Comparison of ENCODE assay signal across 11 cellular contexts in genomic region chr17:41894791-41895331, GRCh38. TPM values are rescaled to one million over a fixed set of nuclear protein-coding genes. Genes with fewer than 3 reads are reported as not detected.
DNase-seq lines count a peak whose midpoint lies in the region; ATAC-seq and TF ChIP-seq lines count a peak whose summit lies in the region.
"Had no signal": no experiment of that assay in that cellular context is flagged by ENCODE, and none has a peak within 500 bp of the region (broad histone marks: within the 10 kb centered on the region; RNA-seq: fewer than 3 reads in every experiment).

No MANE protein-coding gene starts in this region.

- peaks cover 29% of the 10 kb centered on the region for H4K20me1 ChIP-seq in SK-N-SH (ENCODE audit: insufficient read depth)

- no peaks in the 10 kb centered on the region for H3K9me3 ChIP-seq in SK-N-SH
- no peaks in the 10 kb centered on the region for H3K9me3 ChIP-seq in cardiac muscle cell (ENCODE audit: low read depth)
- no peaks in the 10 kb centered on the region for H3K9me3 ChIP-seq in sigmoid colon
- no peaks in the 10 kb centered on the region for H3K9me3 ChIP-seq in testis

- 28% methylated on average over 4 of the region's 7 CpGs for WGBS in SK-N-SH (ENCODE audit: low lambda C conversion rate)
- WGBS in sigmoid colon, 2 donors = 68 to 73% methylated on average over 7 of the region's 7 CpGs
- 73% methylated on average over 6 to 7 of the region's 7 CpGs for WGBS in testis, 2 donors

- CTCF ChIA-PET in SK-N-SH (lab: Yijun Ruan, JAX) = interaction anchor here (1.0 to 2.7 kb wide), 8 partner anchors 8 to 94 kb away, joined by 3 to 9 read pairs (median 5); partner anchors contain the start of genes ACLY and P3H4
- CTCF ChIA-PET in activated CD4-positive, alpha-beta T cell treated with anti-CD3 and anti-CD28 coated beads for 36 hours (lab: Charles Lee) = interaction anchor here (0.6 kb wide), 1 partner anchor 747 kb away, joined by 3 read pairs; no protein-coding TSS in a partner anchor

- TF ChIP-seq RAD21 in SK-N-SH (IDR thresholded peaks at IDR 0.05; ENCODE audit: low read length) = no peak

- no peak overlapping the region for H3K27ac Mint-ChIP-seq in activated CD4-positive, alpha-beta T cell treated with anti-CD3 and anti-CD28 coated beads for 36 hours

- TF ChIP-seq EP300 in SK-N-SH (IDR thresholded peaks at IDR 0.05; ENCODE audit: borderline replicate concordance in 1 of 2, low read depth in 1 of 2, low read length in 1 of 2) = no peak
- TF ChIP-seq EP300 in sigmoid colon (IDR thresholded peaks at IDR 0.05) = peak in 1 of 4 donors; percentile 2

- peaks cover 15 to 28% of the 10 kb centered on the region in 2 experiments; a peak in 3 of 4 replicates for H3K4me1 ChIP-seq in SK-N-SH (ENCODE audit: control insufficient read depth in 1 of 2, insufficient read depth in 2 of 2, low read depth in 1 of 2, low read length in 1 of 2)
- no peaks in the 10 kb centered on the region for H3K4me1 ChIP-seq in cardiac muscle cell (ENCODE audit: low read depth)
- peaks cover 0 to 17% (median 10%) of the 10 kb centered on the region in 4 donors for H3K4me1 ChIP-seq in sigmoid colon
- H3K4me1 ChIP-seq in testis = peaks cover 8% of the 10 kb centered on the region

- TF ChIP-seq CTCF in SK-N-SH (IDR thresholded peaks at IDR 0.05) (no peak), cardiac muscle cell (IDR thresholded peaks at IDR 0.05; ENCODE audit: low read depth, low read length) (no peak), sigmoid colon (IDR thresholded peaks at IDR 0.05) (no peak), testis (IDR thresholded peaks at IDR 0.05) (no peak)

- H3K4me3 ChIP-seq in SK-N-SH (ENCODE audit: low read depth in 2 of 2, low read length in 1 of 2) (no peak overlapping the region), cardiac muscle cell (no peak overlapping the region), sigmoid colon (no peak overlapping the region), testis (no peak overlapping the region)

- H3K4me1 Mint-ChIP-seq in activated CD4-positive, alpha-beta T cell treated with anti-CD3 and anti-CD28 coated beads for 36 hours = no peaks in the 10 kb centered on the region

- H3K27ac ChIP-seq in SK-N-SH (ENCODE audit: low read depth in 2 of 2, low read length in 1 of 2) = peak overlapping the region; percentile 73 to 76
- H3K27ac ChIP-seq in cardiac muscle cell = peak overlapping the region; percentile 48
- H3K27ac ChIP-seq in sigmoid colon = peak overlapping the region; percentile 57 to 65 (median 61)
- H3K27ac ChIP-seq in testis = peak overlapping the region in 1 of 2 donors; percentile 44
- H3K27ac ChIP-seq: HL-60, VCaP had no signal

- H3K79me2 ChIP-seq in SK-N-SH (ENCODE audit: insufficient read depth) = peaks cover 44% of the 10 kb centered on the region

- no peak overlapping the region for H2AFZ ChIP-seq in SK-N-SH (ENCODE audit: low read depth)

- no peaks in the 10 kb centered on the region for H3K9me3 Mint-ChIP-seq in activated CD4-positive, alpha-beta T cell treated with anti-CD3 and anti-CD28 coated beads for 36 hours (ENCODE audit: low read depth)

- POLR2A ChIA-PET in SK-N-SH (lab: Yijun Ruan, JAX) = interaction anchor here (0.6 to 2.0 kb wide), 7 partner anchors 13 to 693 kb away, joined by 5 to 16 read pairs (median 6); partner anchors contain the start of genes ACLY, CNP, GHDC and KLHL11
- POLR2A ChIA-PET in activated CD4-positive, alpha-beta T cell treated with anti-CD3 and anti-CD28 coated beads for 36 hours (lab: Charles Lee) = interaction anchor here (0.8 kb wide), 1 partner anchor 109 kb away, joined by 3 read pairs; the partner anchor contains the start of gene JUP

- DNase-seq in DMS79 (lab: John Stamatoyannopoulos, UW) (peak; percentile 45), SK-N-SH (peak; percentile 73), cardiac muscle cell (ENCODE audit: low read depth in 1 of 2, low spot score in 1 of 2) (peak in 1 of 2 donors; percentile 63), sigmoid colon (peak; percentile 85), testis (no peak)
- DNase-seq in stimulated activated CD4-positive, alpha-beta T cell treated with anti-CD3 and anti-CD28 coated beads, Interleukin-15, amount 100 ng/mL, for 24 hours = no peak
- DNase-seq in activated CD4-positive, alpha-beta T cell treated with anti-CD3 and anti-CD28 coated beads for 48 hours = no peak
- DNase-seq in activated CD4-positive, alpha-beta T cell treated with anti-CD3 and anti-CD28 coated beads for 36 hours = no peak
- DNase-seq: NCI-H510A treated with DMSO at 0.1 percent for 48 hours had no signal

- H3F3A ChIP-seq in SK-N-SH (replicated peaks; ENCODE audit: insufficient read depth) = peaks cover 38% of the 10 kb centered on the region

- intact Hi-C loops in sigmoid colon (cut with DNase I) (no loop called here), testis (cut with DNase I; ENCODE audit: low total_unique reads) (no loop called here)
- intact Hi-C loops in activated CD4-positive, alpha-beta T cell treated with anti-CD3 and anti-CD28 coated beads for 36 hours (cut with DNase I, micrococcal nuclease) = no loop called here

- no peak overlapping the region for H3K4me3 Mint-ChIP-seq in activated CD4-positive, alpha-beta T cell treated with anti-CD3 and anti-CD28 coated beads for 36 hours

- peak overlapping the region; percentile 37; the same call in 1 of the 2 replicates for H3K4me2 ChIP-seq in SK-N-SH

- no peak overlapping the region for H3K9ac ChIP-seq in SK-N-SH

- H3K27me3 Mint-ChIP-seq in activated CD4-positive, alpha-beta T cell treated with anti-CD3 and anti-CD28 coated beads for 36 hours = no peaks in the 10 kb centered on the region

- H3K36me3 ChIP-seq in SK-N-SH (replicated peaks in 1 of 2; ENCODE audit: control insufficient read depth in 1 of 2, insufficient read depth in 2 of 2, low read length in 1 of 2) (peaks cover 60 to 65% of the 10 kb centered on the region in 2 experiments), cardiac muscle cell (peaks cover 54% of the 10 kb centered on the region), sigmoid colon (peaks cover 4 to 96% (median 54%) of the 10 kb centered on the region in 4 donors), testis (ENCODE audit: low read depth, missing control alignments) (peaks cover 4% of the 10 kb centered on the region)

- no peaks in the 10 kb centered on the region for H3K9me2 ChIP-seq in SK-N-SH

- no peaks in the 10 kb centered on the region for H3K27me3 ChIP-seq in SK-N-SH (ENCODE audit: insufficient read depth)
- no peaks in the 10 kb centered on the region for H3K27me3 ChIP-seq in cardiac muscle cell
- H3K27me3 ChIP-seq in sigmoid colon = no peaks in the 10 kb centered on the region
- no peaks in the 10 kb centered on the region for H3K27me3 ChIP-seq in testis

- H3K36me3 Mint-ChIP-seq in activated CD4-positive, alpha-beta T cell treated with anti-CD3 and anti-CD28 coated beads for 36 hours (ENCODE audit: low read depth) = peaks cover 53% of the 10 kb centered on the region

- no peak for TF ChIP-seq POLR2A in sigmoid colon (IDR thresholded peaks at IDR 0.05)
- no peak for TF ChIP-seq POLR2A in testis (IDR thresholded peaks at IDR 0.05)

- no peak for ATAC-seq in activated CD4-positive, alpha-beta T cell treated with anti-CD3 and anti-CD28 coated beads for 36 hours

RNA-seq across cellular contexts. Expression of gene ACLY, which starts 23.9 kb away (rescaled TPM):
- 161 and 163 TPM in 2 replicates for polyA plus RNA-seq in SK-N-SH (2012; rRNA removed)
- 104 and 131 TPM in 2 replicates for polyA plus RNA-seq in SK-N-SH (2012; cell fraction: cytosol; rRNA removed)
- 133 and 176 TPM in 2 replicates for polyA plus RNA-seq in SK-N-SH (2012; cell fraction: nucleus; rRNA removed)
- total RNA-seq in cardiac muscle cell = 96.3 and 155 TPM in 2 replicates
- polyA plus RNA-seq in cardiac muscle cell = 71.5 and 89.2 TPM in 2 replicates
- 10 to 100 TPM; 41.0 to 56.2 (median 44.7) TPM for total RNA-seq in sigmoid colon
- 10 to 100 TPM; 27.0 to 55.1 (median 33.3) TPM for polyA plus RNA-seq in sigmoid colon
- total RNA-seq in testis = 10 to 100 TPM; 68.4 to 86.0 TPM
- polyA plus RNA-seq in testis (ENCODE audit: insufficient read depth, low read depth, low replicate concordance) = 83.0 TPM
- 100 to 1,000 TPM; 189 to 192 TPM for total RNA-seq in activated CD4-positive, alpha-beta T cell treated with anti-CD3 and anti-CD28 coated beads for 36 hours

RNA-seq across cellular contexts. Expression of gene KLHL11, which starts 29.6 kb away (rescaled TPM):
- polyA plus RNA-seq in SK-N-SH (2012; rRNA removed) (2.6 and 3.0 TPM in 2 replicates), cardiac muscle cell (21.3 and 22.6 TPM in 2 replicates), sigmoid colon (1 to 10 TPM in 1 of 3 donors, under 1 TPM in 1, not detected in 1; 0.46 to 2.0 TPM), testis (ENCODE audit: insufficient read depth, low read depth, low replicate concordance) (28.2 TPM)
- polyA plus RNA-seq in SK-N-SH (2012; cell fraction: cytosol; rRNA removed) = 2.2 and 2.7 TPM in 2 replicates
- polyA plus RNA-seq in SK-N-SH (2012; cell fraction: nucleus; rRNA removed) = 2.0 and 2.9 TPM in 2 replicates
- total RNA-seq in cardiac muscle cell (26.5 and 29.2 TPM in 2 replicates), sigmoid colon (10 to 100 TPM; 16.1 to 21.6 (median 19.2) TPM), testis (10 to 100 TPM; 61.3 to 70.2 TPM)
- total RNA-seq in activated CD4-positive, alpha-beta T cell treated with anti-CD3 and anti-CD28 coated beads for 36 hours = 10 to 100 TPM; 16.4 to 18.0 TPM

RNA-seq across cellular contexts. Expression of gene ODAD4, which starts 35.6 kb away (rescaled TPM):
- polyA plus RNA-seq in SK-N-SH (2012; rRNA removed) = 1.1 and 1.6 TPM in 2 replicates
- 1.2 and 1.3 TPM in 2 replicates for polyA plus RNA-seq in SK-N-SH (2012; cell fraction: cytosol; rRNA removed)
- polyA plus RNA-seq in SK-N-SH (2012; cell fraction: nucleus; rRNA removed) = 5.3 and 5.7 TPM in 2 replicates
- total RNA-seq in cardiac muscle cell = 2.6 and 4.5 TPM in 2 replicates
- 3.2 and 8.0 TPM in 2 replicates for polyA plus RNA-seq in cardiac muscle cell
- 1 to 10 TPM; 1.4 to 2.2 (median 1.6) TPM for total RNA-seq in sigmoid colon
- polyA plus RNA-seq in sigmoid colon = under 1 TPM in 1 of 3 donors, not detected in 2; 0.41 TPM
- 10 to 100 TPM; 22.3 to 26.0 TPM for total RNA-seq in testis
- polyA plus RNA-seq in testis (ENCODE audit: insufficient read depth, low read depth, low replicate concordance) = 53.7 TPM
- 1 to 10 TPM in 1 of 2 experiments, under 1 TPM in 1; 0.81 to 1.1 TPM for total RNA-seq in activated CD4-positive, alpha-beta T cell treated with anti-CD3 and anti-CD28 coated beads for 36 hours

RNA-seq across cellular contexts. Expression of gene KLHL10, which starts 57.2 kb away (rescaled TPM):
- polyA plus RNA-seq in SK-N-SH (2012; rRNA removed) = 0.02 and 0.03 TPM in 2 replicates
- polyA plus RNA-seq in SK-N-SH (2012; cell fraction: cytosol; rRNA removed) = 0.04 and 0.05 TPM in 2 replicates
- 0.30 and 0.42 TPM in 2 replicates for polyA plus RNA-seq in SK-N-SH (2012; cell fraction: nucleus; rRNA removed)
- 0.36 TPM in 1 of 2 replicates, not detected in the other for total RNA-seq in cardiac muscle cell
- 0.14 TPM in 1 of 2 replicates, not detected in the other for polyA plus RNA-seq in cardiac muscle cell
- total RNA-seq in sigmoid colon = 1 to 10 TPM in 3 of 4 donors, under 1 TPM in 1; 0.95 to 3.9 (median 1.5) TPM
- polyA plus RNA-seq in sigmoid colon = under 1 TPM in 1 of 3 donors, not detected in 2; 0.04 TPM
- total RNA-seq in testis = 10 to 100 TPM; 31.8 to 76.3 TPM
- 130 TPM for polyA plus RNA-seq in testis (ENCODE audit: insufficient read depth, low read depth, low replicate concordance)
- total RNA-seq in activated CD4-positive, alpha-beta T cell treated with anti-CD3 and anti-CD28 coated beads for 36 hours = under 1 TPM; 0.19 to 0.21 TPM

RNA-seq across cellular contexts. Expression of gene NT5C3B, which starts 58.8 kb away (rescaled TPM):
- 87.4 and 98.0 TPM in 2 replicates for polyA plus RNA-seq in SK-N-SH (2012; rRNA removed)
- 105 and 106 TPM in 2 replicates for polyA plus RNA-seq in SK-N-SH (2012; cell fraction: cytosol; rRNA removed)
- polyA plus RNA-seq in SK-N-SH (2012; cell fraction: nucleus; rRNA removed) = 85.1 and 94.9 TPM in 2 replicates
- total RNA-seq in cardiac muscle cell = 164 and 190 TPM in 2 replicates
- polyA plus RNA-seq in cardiac muscle cell = 221 and 222 TPM in 2 replicates
- total RNA-seq in sigmoid colon = 100 to 1,000 TPM in 1 of 4 donors, 10 to 100 TPM in 3; 58.5 to 104 (median 69.2) TPM
- polyA plus RNA-seq in sigmoid colon = 10 to 100 TPM; 19.4 to 42.6 (median 33.9) TPM
- total RNA-seq in testis = 10 to 100 TPM; 61.9 to 74.3 TPM
- polyA plus RNA-seq in testis (ENCODE audit: insufficient read depth, low read depth, low replicate concordance) = 214 TPM
- 10 to 100 TPM; 37.5 to 46.9 TPM for total RNA-seq in activated CD4-positive, alpha-beta T cell treated with anti-CD3 and anti-CD28 coated beads for 36 hours

Comparison
In these comparisons a context has a peak if more than half of its experiments do, and no peak if none do; other contexts are left out.
1. DNase-seq: peak in DMS79 (single experiment), SK-N-SH (single experiment) and sigmoid colon (single experiment); none in stimulated activated CD4-positive, alpha-beta T cell treated with anti-CD3 and anti-CD28 coated beads, Interleukin-15, amount 100 ng/mL, for 24 hours (single experiment), testis (single experiment), activated CD4-positive, alpha-beta T cell treated with anti-CD3 and anti-CD28 coated beads for 48 hours (single experiment) and activated CD4-positive, alpha-beta T cell treated with anti-CD3 and anti-CD28 coated beads for 36 hours (single experiment).